8 cellular contexts compared by ENCODE assay signal in the genomic region with DNA sequence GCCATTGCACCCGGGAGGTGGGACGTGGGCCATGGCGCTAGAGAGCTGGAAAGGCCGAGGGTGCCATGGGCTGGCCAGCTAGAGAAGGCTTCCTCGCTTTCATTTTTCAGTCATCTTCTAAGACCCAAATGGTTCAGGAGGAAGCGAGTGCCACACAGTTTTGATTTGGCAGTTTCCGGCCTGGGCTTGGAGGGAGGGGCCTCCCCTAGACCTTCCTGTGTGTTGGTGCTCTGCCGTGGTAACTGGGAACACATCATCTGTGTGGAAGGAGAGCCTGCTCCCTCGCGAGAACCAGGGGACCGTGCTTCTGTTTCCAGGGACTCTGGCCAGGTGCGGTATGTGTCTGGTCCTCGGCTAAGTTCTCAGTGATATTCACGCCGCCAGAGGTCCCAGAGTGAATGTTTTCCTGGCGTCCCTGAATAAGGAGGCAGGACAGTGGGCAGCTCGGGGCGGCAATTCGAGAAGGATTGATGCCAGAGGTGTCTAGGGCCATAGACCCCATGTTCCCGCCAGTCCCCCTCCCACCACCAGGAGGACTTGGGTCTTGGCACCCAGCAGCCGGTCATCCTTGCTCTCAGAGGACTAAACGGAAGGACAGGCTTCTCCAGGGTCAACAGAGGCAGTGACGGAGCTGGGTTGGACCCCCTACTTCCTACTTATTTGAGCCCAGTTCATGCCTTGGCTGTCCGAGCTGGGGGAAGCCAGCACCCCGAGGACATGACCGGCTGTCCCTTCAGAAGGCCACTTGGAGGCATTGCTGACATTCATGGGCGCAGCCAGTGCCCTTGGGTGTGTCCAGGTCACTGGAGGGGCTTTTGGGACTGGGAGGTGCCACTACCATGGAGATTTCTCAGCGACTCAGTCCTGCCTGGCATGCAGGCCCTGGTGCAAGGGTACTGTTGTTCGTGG. TPM values are rescaled to one million over a fixed set of nuclear protein-coding genes. Genes with fewer than 3 reads are reported as not detected.
DNase-seq lines count a peak whose midpoint lies in the region; ATAC-seq lines count a peak whose summit lies in the region.

No MANE protein-coding gene starts in this region.

- H3K4me1 Mint-ChIP-seq in stimulated activated effector memory CD8-positive, alpha-beta T cell treated with anti-CD3 and anti-CD28 coated beads, Interleukin-12 subunit alpha, Interleukin-12 subunit beta, amount 100 ng/mL, for 72 hours: peaks cover 60% of the 10 kb centered on the region

- peak overlapping the region; percentile 91 for H3K27ac Mint-ChIP-seq in stimulated activated effector memory CD8-positive, alpha-beta T cell treated with anti-CD3 and anti-CD28 coated beads, Interleukin-12 subunit alpha, Interleukin-12 subunit beta, amount 100 ng/mL, for 72 hours

- H3K9me3 Mint-ChIP-seq in stimulated activated effector memory CD8-positive, alpha-beta T cell treated with anti-CD3 and anti-CD28 coated beads, Interleukin-12 subunit alpha, Interleukin-12 subunit beta, amount 100 ng/mL, for 72 hours: no peaks in the 10 kb centered on the region

- peak; percentile 62 for DNase-seq in Jurkat, Clone E6-1 (ENCODE audit: low read depth, low spot score)
- DNase-seq in activated CD8-positive, alpha-beta memory T cell treated with anti-CD3 and anti-CD28 coated beads, Interleukin-2, amount 50 U/mL, for 48 hours: peak; percentile 73
- DNase-seq in cardiac septum (ENCODE audit: low spot score): peak; percentile 73
- DNase-seq in stimulated activated effector memory CD8-positive, alpha-beta T cell treated with anti-CD3 and anti-CD28 coated beads, Interleukin-12 subunit alpha, Interleukin-12 subunit beta, amount 100 ng/mL, for 72 hours (ENCODE audit: low spot score in 2 of 2): peak; percentile 32 to 75
- DNase-seq in NCI-H1417 (lab: John Stamatoyannopoulos, UW): no peak
- no peak for DNase-seq in kidney tubule cell (ENCODE audit: low spot score)
- DNase-seq in hepatic stellate cell (ENCODE audit: low spot score): no peak
- no peak for DNase-seq in NCI-H2171 (lab: John Stamatoyannopoulos, UW)

- intact Hi-C loops in cardiac septum (cut with DNase I): no loop called here

- ATAC-seq in stimulated activated effector memory CD8-positive, alpha-beta T cell treated with anti-CD3 and anti-CD28 coated beads, Interleukin-12 subunit alpha, Interleukin-12 subunit beta, amount 100 ng/mL, for 72 hours: peak; percentile 43

- peak overlapping the region; percentile 98 for H3K4me3 Mint-ChIP-seq in stimulated activated effector memory CD8-positive, alpha-beta T cell treated with anti-CD3 and anti-CD28 coated beads, Interleukin-12 subunit alpha, Interleukin-12 subunit beta, amount 100 ng/mL, for 72 hours

- peaks cover 39% of the 10 kb centered on the region for H3K36me3 Mint-ChIP-seq in stimulated activated effector memory CD8-positive, alpha-beta T cell treated with anti-CD3 and anti-CD28 coated beads, Interleukin-12 subunit alpha, Interleukin-12 subunit beta, amount 100 ng/mL, for 72 hours

- H3K4me3 ChIP-seq in Jurkat, Clone E6-1 (ENCODE audit: low read length): peak overlapping the region; percentile 84

RNA-seq across cellular contexts. Expression of a gene that starts 2.7 kb away (rescaled TPM):
- 30.0 TPM for polyA plus RNA-seq in Jurkat, Clone E6-1 (2012; ENCODE audit: insufficient read depth, insufficient read length)
- total RNA-seq in cardiac septum: 6.6 TPM

RNA-seq across cellular contexts. Expression of a gene that starts 50.7 kb away (rescaled TPM):
- polyA plus RNA-seq in Jurkat, Clone E6-1 (2012; ENCODE audit: insufficient read depth, insufficient read length): 271 TPM
- 19.3 TPM for total RNA-seq in cardiac septum

Comparison
In these comparisons a context has a peak if more than half of its experiments do, and no peak if none do; other contexts are left out.
1. DNase-seq: peak in Jurkat, Clone E6-1 (single experiment), activated CD8-positive, alpha-beta memory T cell treated with anti-CD3 and anti-CD28 coated beads, Interleukin-2, amount 50 U/mL, for 48 hours (single experiment), cardiac septum (single experiment) and stimulated activated effector memory CD8-positive, alpha-beta T cell treated with anti-CD3 and anti-CD28 coated beads, Interleukin-12 subunit alpha, Interleukin-12 subunit beta, amount 100 ng/mL, for 72 hours (2 of 2); none in NCI-H1417 (0 of 3), kidney tubule cell (single experiment), hepatic stellate cell (single experiment) and NCI-H2171 (single experiment).